ENCODE assay signal across 29 cellular contexts in the genomic region with DNA sequence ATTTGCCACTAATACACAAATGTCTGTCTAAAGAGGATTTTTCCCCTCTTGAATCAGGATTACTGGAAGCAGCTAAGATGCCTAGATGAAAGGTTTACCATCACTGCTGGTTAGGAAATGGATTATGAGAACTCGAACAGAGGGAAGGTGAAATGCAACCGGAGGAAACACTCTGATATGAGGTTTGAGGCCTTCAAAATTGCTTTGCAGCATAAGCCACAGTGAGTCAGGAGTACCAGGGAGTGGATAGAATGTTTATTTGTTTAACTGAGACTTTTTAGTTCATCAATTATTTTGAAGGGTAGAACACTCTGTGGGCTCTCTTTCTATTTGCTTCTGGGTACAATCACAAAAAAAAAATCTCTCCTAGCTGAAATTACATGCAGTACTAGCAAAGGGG. TPM values are rescaled to one million over a fixed set of nuclear protein-coding genes. Genes with fewer than 3 reads are reported as not detected.
DNase-seq lines count a peak whose midpoint lies in the region; ATAC-seq and TF ChIP-seq lines count a peak whose summit lies in the region.
"Had no signal": no experiment of that assay in that cellular context is flagged by ENCODE, and none has a peak within 500 bp of the region (broad histone marks: within the 10 kb centered on the region; RNA-seq: fewer than 3 reads in every experiment).

No MANE protein-coding gene starts in this region.

- in situ Hi-C loops in astrocyte of the cerebellum (cut with HindIII; ENCODE audit: low sequenced_read_pairs) = no loop called here

- no peaks in the 10 kb centered on the region for H3K79me2 ChIP-seq in OCI-LY7 (ENCODE audit: insufficient read depth, low read depth, low read length)

- no peaks in the 10 kb centered on the region for H3K9me2 ChIP-seq in OCI-LY7 (ENCODE audit: insufficient read depth, low read length)

- H3K27me3 ChIP-seq in AG04450 (ENCODE audit: control insufficient read depth, insufficient read depth, low read length) = no peaks in the 10 kb centered on the region
- no peaks in the 10 kb centered on the region for H3K27me3 ChIP-seq in vagina
- H3K27me3 ChIP-seq: BLaER1 treated with 17β-estradiol and CSF1 and Interleukin-3, amounts not matched to agents 10 nM and 100 nM; heart left ventricle had no signal

- DNase-seq in AG04450 (ENCODE audit: low read depth, low spot score) (peak; percentile 10), HCEC 1CT (peak; percentile 64), astrocyte of the cerebellum (ENCODE audit: low read depth) (peak; percentile 26), fibroblast of villous mesenchyme (ENCODE audit: low read depth) (peak; percentile 12), OCI-LY7 (ENCODE audit: low spot score) (no peak), vagina (ENCODE audit: extremely low spot score in 2 of 2) (no peak)
- DNase-seq: activated CD4-positive, alpha-beta T cell treated with anti-CD3 and anti-CD28 coated beads for 36 hours; activated naive CD4-positive, alpha-beta T cell treated with anti-CD3 and anti-CD28 coated beads, Interleukin-2, amount 10 ng/mL, durations not matched to agents 7 days and 5 days; activated T-cell treated with anti-CD3 and anti-CD28 coated beads, Interleukin-2, amount 50 U/mL, for 4 hours; aorta; effector CD8-positive, alpha-beta T cell; erythroblast; heart left ventricle; mesendoderm; naive B cell; NCI-H1417; NCI-H2107; NK-92 treated with Interleukin-12 subunit alpha and Interleukin-12 subunit beta, amount 100 ng/mL, for 24 hours; occipital lobe had no signal

- intact Hi-C loops in OCI-LY7 (cut with micrococcal nuclease; ENCODE audit: unreplicated experiment) (no loop called here), vagina (cut with DNase I) (no loop called here)

- CTCF ChIA-PET in AG04450 (lab: Charles Lee) = interaction anchor here (1.3 to 2.8 kb wide), 2 partner anchors 15 to 170 kb away, joined by 3 to 25 read pairs; no protein-coding TSS in a partner anchor
- CTCF ChIA-PET in OCI-LY7 (lab: Charles Lee; ENCODE audit: unreplicated experiment) = no interaction called here

- H2AFZ ChIP-seq in OCI-LY7 (ENCODE audit: low read length) = no peak overlapping the region

- no TSS peak for BruUV-seq in OCI-LY7 (replicated peaks; lab: Mats Ljungman, UMichigan)

- H3K36me3 ChIP-seq in OCI-LY7 (ENCODE audit: insufficient read depth, low read length) (peaks cover 28% of the 10 kb centered on the region; the same call in 1 of the 2 replicates), vagina (peaks cover 0 to 20% of the 10 kb centered on the region in 2 donors)

- H3K4me1 ChIP-seq in OCI-LY7 (ENCODE audit: insufficient read depth, low read length, poor library complexity, severe bottlenecking) (no peaks in the 10 kb centered on the region), vagina (no peaks in the 10 kb centered on the region)
- H3K4me1 ChIP-seq: BLaER1 treated with 17β-estradiol and CSF1 and Interleukin-3, amounts not matched to agents 10 nM and 100 nM; heart left ventricle had no signal

- H3K9me3 ChIP-seq in AG04450 (ENCODE audit: control insufficient read depth, insufficient read depth, low read length) (no peaks in the 10 kb centered on the region), OCI-LY7 (ENCODE audit: low read length) (no peaks in the 10 kb centered on the region), vagina (no peaks in the 10 kb centered on the region)
- H3K9me3 ChIP-seq: BLaER1 treated with 17β-estradiol and CSF1 and Interleukin-3, amounts not matched to agents 10 nM and 100 nM; heart left ventricle had no signal

- no peak for TF ChIP-seq POLR2A in vagina (IDR thresholded peaks at IDR 0.05)

- no peak overlapping the region for H3K27ac ChIP-seq in AG04450 (ENCODE audit: low read depth, low read length)
- H3K27ac ChIP-seq in OCI-LY7 (ENCODE audit: low read depth, low read length, poor library complexity, severe bottlenecking) = no peak overlapping the region
- no peak overlapping the region for H3K27ac ChIP-seq in vagina
- H3K27ac ChIP-seq: BLaER1 treated with 17β-estradiol and CSF1 and Interleukin-3, amounts not matched to agents 10 nM and 100 nM; heart left ventricle had no signal

- POLR2A ChIA-PET in AG04450 (lab: Yijun Ruan, JAX) = no interaction called here
- POLR2A ChIA-PET in OCI-LY7 (lab: Charles Lee) = interaction anchor here (0.7 to 1.2 kb wide), 5 partner anchors 9 to 183 kb away, joined by 3 to 6 read pairs (median 3); partner anchors contain the start of gene CDADC1

- no peak overlapping the region for H3K4me2 ChIP-seq in OCI-LY7 (ENCODE audit: low read length)
- H3K4me2 ChIP-seq: BLaER1 treated with 17β-estradiol and CSF1 and Interleukin-3, amounts not matched to agents 10 nM and 100 nM had no signal

- H3K4me3 ChIP-seq in AG04450 (ENCODE audit: low read depth, low read length) = no peak overlapping the region
- H3K4me3 ChIP-seq in astrocyte of the cerebellum (ENCODE audit: low read depth, low read length) = no peak overlapping the region
- H3K4me3 ChIP-seq in fibroblast of villous mesenchyme (ENCODE audit: low read depth, low read length) = no peak overlapping the region
- H3K4me3 ChIP-seq in OCI-LY7 (ENCODE audit: low read depth, low read length, poor library complexity, severe bottlenecking) = no peak overlapping the region
- no peak overlapping the region for H3K4me3 ChIP-seq in vagina
- H3K4me3 ChIP-seq: BLaER1 treated with 17β-estradiol and CSF1 and Interleukin-3, amounts not matched to agents 10 nM and 100 nM; heart left ventricle had no signal

- no peaks in the 10 kb centered on the region for H4K20me1 ChIP-seq in OCI-LY7 (ENCODE audit: insufficient read depth, low read length)
- H4K20me1 ChIP-seq: BLaER1 treated with 17β-estradiol and CSF1 and Interleukin-3, amounts not matched to agents 10 nM and 100 nM had no signal

- ATAC-seq in GM18498 (IDR thresholded peaks at IDR 0.05; ENCODE audit: unreplicated experiment) = no peak
- ATAC-seq in HG03139 (IDR thresholded peaks at IDR 0.05; ENCODE audit: unreplicated experiment) = no peak
- ATAC-seq: activated CD4-positive, alpha-beta T cell treated with anti-CD3 and anti-CD28 coated beads for 36 hours; activated T-cell treated with anti-CD3 and anti-CD28 coated beads, Interleukin-2, amount 50 U/mL, for 4 hours; HCT116; heart left ventricle had no signal

- TF ChIP-seq CTCF in AG04450 (IDR thresholded peaks at IDR 0.05; ENCODE audit: low read depth, low read length) (no peak), astrocyte of the cerebellum (IDR thresholded peaks at IDR 0.05; ENCODE audit: low read depth, low read length, missing control alignments) (no peak), fibroblast of villous mesenchyme (IDR thresholded peaks at IDR 0.05; ENCODE audit: insufficient read depth, low read depth, low read length) (no peak), OCI-LY7 (conservative IDR thresholded peaks at IDR 0.05; ENCODE audit: low read length) (no peak), vagina (IDR thresholded peaks at IDR 0.05) (no peak)

RNA-seq across cellular contexts. Expression of gene CDADC1, which starts 18.1 kb away (rescaled TPM):
- polyA plus RNA-seq in AG04450 (2011; rRNA removed) = 3.2 and 6.4 TPM in 2 replicates
- polyA minus RNA-seq in AG04450 (2011; rRNA and poly(A)+ RNA removed) = 1.4 and 2.0 TPM in 2 replicates
- total RNA-seq in fibroblast of villous mesenchyme = 3.5 TPM in 2 replicates
- 9.1 and 18.8 TPM in 2 replicates for total RNA-seq in OCI-LY7 (2014; rRNA removed; shearing (Covaris generic))
- total RNA-seq in OCI-LY7 (2022) = 10.3 and 12.5 TPM in 2 replicates
- 6.9 TPM for total RNA-seq in vagina

RNA-seq across cellular contexts. Expression of gene MLNR, which starts 45.7 kb away (rescaled TPM):
- polyA plus RNA-seq in AG04450 (2011; rRNA removed) = not detected in 2 replicates
- polyA minus RNA-seq in AG04450 (2011; rRNA and poly(A)+ RNA removed) = not detected in 2 replicates
- not detected in 2 replicates for total RNA-seq in fibroblast of villous mesenchyme
- total RNA-seq in OCI-LY7 (2014; rRNA removed; shearing (Covaris generic)) = not detected in 2 replicates
- total RNA-seq in OCI-LY7 (2022) = not detected in 2 replicates
- not detected for total RNA-seq in vagina
- total RNA-seq: A172; activated CD4-positive, alpha-beta T cell treated with anti-CD3 and anti-CD28 coated beads for 36 hours; activated CD8-positive, alpha-beta memory T cell treated with anti-CD3 and anti-CD28 coated beads for 36 hours; activated T-cell treated with anti-CD3 and anti-CD28 coated beads, Interleukin-2, amount 50 U/mL, for 4 hours; aorta; cerebellum; NCI-H460; occipital lobe; SK-MEL-5; T-helper 1 cell treated with Interleukin-12 subunit alpha and Interleukin-12 subunit beta and Interleukin-4 antibody, amounts not matched to agents 30 ng/mL and 1 ng/mL, for 36 hours had no signal
- polyA plus RNA-seq: heart left ventricle had no signal

Comparison
In these comparisons a context has a peak if more than half of its experiments do, and no peak if none do; other contexts are left out.
1. DNase-seq: peak in AG04450 (single experiment), HCEC 1CT (single experiment), astrocyte of the cerebellum (single experiment) and fibroblast of villous mesenchyme (single experiment); none in OCI-LY7 (single experiment) and vagina (0 of 2).